In the genomic region with DNA sequence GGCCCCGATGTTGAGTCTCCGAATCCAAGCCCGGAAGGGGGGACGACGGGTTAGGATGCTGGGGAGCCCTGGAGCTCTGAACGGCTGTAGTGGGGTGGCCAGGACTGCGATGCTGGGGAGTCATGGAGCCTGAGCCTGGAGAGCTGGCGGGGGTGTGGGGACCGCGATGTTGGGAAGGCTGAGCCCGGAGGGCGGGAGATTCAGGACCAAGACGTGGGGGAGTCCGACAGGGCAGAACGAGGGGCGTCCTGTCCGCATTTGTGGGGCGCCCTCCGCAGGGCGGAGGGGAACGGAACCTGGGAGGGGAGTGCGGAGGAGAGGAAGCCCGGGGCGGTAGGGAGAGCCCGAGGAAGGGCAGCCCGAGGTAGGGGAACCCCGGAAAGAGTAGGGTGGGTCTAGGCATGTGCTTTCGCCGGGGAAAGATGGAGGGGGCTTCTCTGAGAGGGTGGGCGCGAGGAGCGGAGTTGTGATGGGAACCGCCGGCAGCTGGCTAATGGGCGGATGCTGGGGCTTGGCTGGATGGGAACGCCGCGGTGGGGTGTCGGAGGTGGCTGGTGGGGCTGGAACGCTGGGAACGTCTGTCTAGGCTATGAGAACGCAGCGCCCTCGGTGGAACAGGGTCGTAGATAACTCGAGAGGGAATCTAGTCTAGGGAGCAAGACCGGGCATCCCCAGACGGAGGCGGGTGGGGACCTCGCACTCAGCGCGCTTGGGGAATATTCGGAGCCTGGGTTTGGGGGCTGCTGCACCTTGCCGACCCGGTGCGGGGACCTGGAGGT, we compare ENCODE assay signal across 8 cellular contexts. TPM values are rescaled to one million over a fixed set of nuclear protein-coding genes. Genes with fewer than 3 reads are reported as not detected.
DNase-seq lines count a peak whose midpoint lies in the region; ATAC-seq and TF ChIP-seq lines count a peak whose summit lies in the region.

No MANE protein-coding gene starts in this region.

- H3K9me2 ChIP-seq in PC-9 (ENCODE audit: insufficient read depth) (no peaks in the 10 kb centered on the region), hepatocyte (replicated peaks; ENCODE audit: insufficient read depth) (no peaks in the 10 kb centered on the region)

- H3K4me2 ChIP-seq in PC-9 (peak overlapping the region; percentile 89), hepatocyte (peak overlapping the region; percentile 90)

- H3K36me3 ChIP-seq in PC-9 (ENCODE audit: low read depth) (no peaks in the 10 kb centered on the region), hepatocyte (replicated peaks; ENCODE audit: insufficient read depth, low read depth) (no peaks in the 10 kb centered on the region)

- no peak overlapping the region for H3K27ac ChIP-seq in PC-9
- peak overlapping the region; percentile 86 for H3K27ac ChIP-seq in hepatocyte

- ATAC-seq in GM18519 (IDR thresholded peaks at IDR 0.05; ENCODE audit: low FRiP score, unreplicated experiment), result peak; percentile 13
- peak; percentile 47 for ATAC-seq in HG03064 (IDR thresholded peaks at IDR 0.05; ENCODE audit: low read depth, unreplicated experiment)

- H3K4me1 ChIP-seq in PC-9 (replicated peaks; ENCODE audit: insufficient read depth) (peaks cover 9% of the 10 kb centered on the region; the same call in 1 of the 2 replicates), hepatocyte (ENCODE audit: insufficient read depth) (peaks cover 21% of the 10 kb centered on the region)

- BruUV-seq in PC-9 (replicated peaks; lab: Mats Ljungman, UMichigan), result no TSS peak

- H3K79me2 ChIP-seq in PC-9 (ENCODE audit: low read depth), result no peaks in the 10 kb centered on the region
- peaks cover 55% of the 10 kb centered on the region for H3K79me2 ChIP-seq in hepatocyte

- H3F3A ChIP-seq in PC-9 (ENCODE audit: insufficient read depth, low read depth), result 0 out of 2 replicates have a peak, but pooled peaks cover 10% of the 10 kb centered on the region

- H3K4me3 ChIP-seq in PC-9 (peak overlapping the region; percentile 70), hepatocyte (peak overlapping the region; percentile 98)

- H2AFZ ChIP-seq in PC-9 (peak overlapping the region; percentile 93), hepatocyte (peak overlapping the region; percentile 84)

- POLR2A ChIA-PET in PC-9 (lab: Charles Lee; ENCODE audit: unreplicated experiment), result interaction anchor here (0.6 to 0.9 kb wide), 5 partner anchors 10 to 750 kb away, joined by 3 to 6 read pairs (median 4); no protein-coding TSS in a partner anchor

- H3K27me3 ChIP-seq in PC-9 (ENCODE audit: insufficient read depth, low read depth), result no peaks in the 10 kb centered on the region
- H3K27me3 ChIP-seq in hepatocyte, result no peaks in the 10 kb centered on the region

- H4K20me1 ChIP-seq in PC-9 (ENCODE audit: insufficient read depth) (no peaks in the 10 kb centered on the region), hepatocyte (ENCODE audit: insufficient read depth, poor library complexity, severe bottlenecking) (no peaks in the 10 kb centered on the region)

- intact Hi-C loops in PC-9 (cut with micrococcal nuclease; ENCODE audit: unreplicated experiment), result no loop called here

- no peaks in the 10 kb centered on the region for H3K9me3 ChIP-seq in PC-9 (ENCODE audit: insufficient read depth, low read depth)
- no peaks in the 10 kb centered on the region for H3K9me3 ChIP-seq in hepatocyte (ENCODE audit: low read depth)

- WGBS in hepatocyte (ENCODE audit: low lambda C conversion rate, missing lambda C conversion rate), result 3% methylated on average over 39 of the region's 56 CpGs

- peak; percentile 16; the same call in 1 of the 2 replicates for TF ChIP-seq CTCF in AG09319 (IDR thresholded peaks at IDR 0.05; ENCODE audit: low read depth, low read length)
- no peak; the same call in 1 of the 2 replicates for TF ChIP-seq CTCF in PC-9 (conservative IDR thresholded peaks at IDR 0.05)
- peak; percentile 6 for TF ChIP-seq CTCF in hepatocyte (IDR thresholded peaks at IDR 0.05; ENCODE audit: poor library complexity)

- CTCF ChIA-PET in PC-9 (lab: Charles Lee), result interaction anchor here (1.0 kb wide), 1 partner anchor 28 kb away, joined by 3 read pairs; no protein-coding TSS in a partner anchor

- DNase-seq in AG09319 (ENCODE audit: extremely low read depth, low read depth) (no peak), PC-9 (peak in 1 of 2 experiments; percentile 5), hepatocyte (ENCODE audit: low spot score) (peak; percentile 44), retina (peak; percentile 82), NCI-H446 treated with DMSO at 0.1 percent for 48 hours (lab: John Stamatoyannopoulos, UW) (no peak)
- DNase-seq in activated naive CD8-positive, alpha-beta T cell treated with anti-CD3 and anti-CD28 coated beads, Interleukin-2, amount 50 U/mL, for 16 hours (ENCODE audit: low read depth, low spot score), result peak; percentile 11

RNA-seq across cellular contexts. Expression of a gene that starts 0.7 kb away (rescaled TPM):
- total RNA-seq in PC-9 (2021) (3.7 and 4.1 TPM in 2 replicates), hepatocyte (34.0 and 36.9 TPM in 2 replicates)
- polyA plus RNA-seq in hepatocyte, result 20.3 and 20.8 TPM in 2 replicates

RNA-seq across cellular contexts. Expression of a gene that starts 57.5 kb away (rescaled TPM):
- total RNA-seq in PC-9 (2021), result 35.8 and 45.0 TPM in 2 replicates
- 12.2 and 17.4 TPM in 2 replicates for total RNA-seq in hepatocyte
- polyA plus RNA-seq in hepatocyte, result 18.3 and 18.8 TPM in 2 replicates

Comparison
In these comparisons a context has a peak if more than half of its experiments do, and no peak if none do; other contexts are left out.
1. DNase-seq: peak in activated naive CD8-positive, alpha-beta T cell treated with anti-CD3 and anti-CD28 coated beads, Interleukin-2, amount 50 U/mL, for 16 hours (single experiment), hepatocyte (single experiment) and retina (single experiment); none in AG09319 (single experiment) and NCI-H446 treated with DMSO at 0.1 percent for 48 hours (single experiment).